10 cellular contexts compared by ENCODE assay signal in genomic region chr16:24906199-24906808, GRCh38.
DNase-seq lines count a peak whose midpoint lies in the region; TF ChIP-seq lines count a peak whose summit lies in the region.
"Had no signal": no experiment of that assay in that cellular context is flagged by ENCODE, and none has a peak within 500 bp of the region (broad histone marks: within the 10 kb centered on the region; RNA-seq: fewer than 3 reads in every experiment).

No MANE protein-coding gene starts in this region.

- no peaks in the 10 kb centered on the region for H3K4me1 Mint-ChIP-seq in endothelial cell (ENCODE audit: unreplicated experiment)
- peaks cover 3% of the 10 kb centered on the region for H3K4me1 Mint-ChIP-seq in activated T-cell treated with anti-CD3 and anti-CD28 coated beads, Interleukin-2, amount 50 U/mL, for 24 hours (ENCODE audit: low read depth)

- H3K27ac Mint-ChIP-seq in endothelial cell (ENCODE audit: unreplicated experiment) = no peak overlapping the region
- no peak overlapping the region for H3K27ac Mint-ChIP-seq in activated T-cell treated with anti-CD3 and anti-CD28 coated beads, Interleukin-2, amount 50 U/mL, for 24 hours
- H3K27ac Mint-ChIP-seq: activated naive CD4-positive, alpha-beta T cell treated with anti-CD3 and anti-CD28 coated beads, Interleukin-2, amount 50 U/mL, for 24 hours had no signal

- TF ChIP-seq CTCF in endothelial cell (IDR thresholded peaks at IDR 0.05; ENCODE audit: unreplicated experiment) = peak; percentile 73

- H3K36me3 Mint-ChIP-seq in endothelial cell (ENCODE audit: low read depth, unreplicated experiment) = no peaks in the 10 kb centered on the region
- no peaks in the 10 kb centered on the region for H3K36me3 Mint-ChIP-seq in activated T-cell treated with anti-CD3 and anti-CD28 coated beads, Interleukin-2, amount 50 U/mL, for 24 hours (ENCODE audit: low read depth)
- H3K36me3 Mint-ChIP-seq: activated naive CD4-positive, alpha-beta T cell treated with anti-CD3 and anti-CD28 coated beads, Interleukin-2, amount 50 U/mL, for 24 hours had no signal

- peaks cover 2% of the 10 kb centered on the region for H3K27me3 Mint-ChIP-seq in endothelial cell (ENCODE audit: unreplicated experiment)
- no peaks in the 10 kb centered on the region for H3K27me3 Mint-ChIP-seq in activated T-cell treated with anti-CD3 and anti-CD28 coated beads, Interleukin-2, amount 50 U/mL, for 24 hours

- no peak overlapping the region for H3K4me3 Mint-ChIP-seq in endothelial cell (ENCODE audit: unreplicated experiment)
- no peak overlapping the region for H3K4me3 Mint-ChIP-seq in activated T-cell treated with anti-CD3 and anti-CD28 coated beads, Interleukin-2, amount 50 U/mL, for 24 hours
- H3K4me3 Mint-ChIP-seq: activated naive CD4-positive, alpha-beta T cell treated with anti-CD3 and anti-CD28 coated beads, Interleukin-2, amount 50 U/mL, for 24 hours; naive thymus-derived CD8-positive, alpha-beta T cell had no signal

- H3K9me3 Mint-ChIP-seq in endothelial cell (ENCODE audit: unreplicated experiment) = no peaks in the 10 kb centered on the region
- H3K9me3 Mint-ChIP-seq in activated T-cell treated with anti-CD3 and anti-CD28 coated beads, Interleukin-2, amount 50 U/mL, for 24 hours = no peaks in the 10 kb centered on the region
- H3K9me3 Mint-ChIP-seq: activated naive CD4-positive, alpha-beta T cell treated with anti-CD3 and anti-CD28 coated beads, Interleukin-2, amount 50 U/mL, for 24 hours; naive thymus-derived CD8-positive, alpha-beta T cell had no signal

- DNase-seq in NCI-H1694 (lab: John Stamatoyannopoulos, UW) (peak; percentile 4), NCI-H1694 treated with DMSO at 0.1 percent for 48 hours (lab: John Stamatoyannopoulos, UW) (no peak), NCI-H460 (ENCODE audit: extremely low read depth, low read depth) (peak; percentile 8), endothelial cell (ENCODE audit: low spot score) (no peak), renal cortical epithelial cell (ENCODE audit: low read depth) (peak; percentile 11), NCI-H1105 (lab: John Stamatoyannopoulos, UW) (no peak), GOT3 (lab: John Stamatoyannopoulos, UW) (no peak)
- no peak for DNase-seq in activated T-cell treated with anti-CD3 and anti-CD28 coated beads, Interleukin-2, amount 50 U/mL, for 24 hours
- DNase-seq: naive thymus-derived CD8-positive, alpha-beta T cell had no signal

Comparison
In these comparisons a context has a peak if more than half of its experiments do, and no peak if none do; other contexts are left out.
1. DNase-seq: peak in NCI-H1694 (single experiment), NCI-H460 (single experiment) and renal cortical epithelial cell (single experiment); none in NCI-H1694 treated with DMSO at 0.1 percent for 48 hours (single experiment), endothelial cell (single experiment), activated T-cell treated with anti-CD3 and anti-CD28 coated beads, Interleukin-2, amount 50 U/mL, for 24 hours (single experiment), NCI-H1105 (single experiment) and GOT3 (single experiment).